ENCODE assay signal across 17 cellular contexts in the genomic region with DNA sequence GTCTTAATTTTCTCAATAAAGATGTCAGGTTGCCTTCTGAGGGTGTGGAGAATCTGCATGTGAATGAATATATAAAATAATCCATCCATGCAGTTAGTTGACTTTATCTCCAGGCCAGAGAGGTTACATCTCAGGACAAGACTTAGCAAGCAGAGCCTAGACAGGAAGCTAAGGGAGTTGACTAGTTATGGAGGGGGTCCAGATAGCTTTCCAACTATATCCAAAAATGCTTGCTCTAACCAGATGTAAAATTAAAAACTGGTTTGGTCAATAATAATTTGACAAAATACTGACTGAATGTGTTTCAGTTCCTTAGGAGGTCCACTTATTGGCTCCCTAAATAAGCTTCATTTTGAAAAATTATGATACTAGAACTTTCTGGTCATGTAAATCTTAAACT.
"Had no signal": no experiment of that assay in that cellular context is flagged by ENCODE, and none has a peak within 500 bp of the region (broad histone marks: within the 10 kb centered on the region; RNA-seq: fewer than 3 reads in every experiment).

No MANE protein-coding gene starts in this region.

- H3K4me1 Mint-ChIP-seq: activated CD8-positive, alpha-beta memory T cell treated with anti-CD3 and anti-CD28 coated beads, Interleukin-2, amount 10 ng/mL, durations not matched to agents 7 days and 5 days; stimulated activated memory B cell treated with anti-CD40 and anti-IgM and Interleukin-4, amounts not matched to agents 10 μg/mL and 1 μg/mL and 100 μg/mL, for 72 hours had no signal

- H3K27me3 ChIP-seq: gastroesophageal sphincter, spleen, upper lobe of left lung had no signal

- H3K4me3 Mint-ChIP-seq: activated CD8-positive, alpha-beta memory T cell treated with anti-CD3 and anti-CD28 coated beads, Interleukin-2, amount 10 ng/mL, durations not matched to agents 7 days and 5 days; activated naive CD8-positive, alpha-beta T cell; activated T-cell treated with anti-CD3 and anti-CD28 coated beads, Interleukin-2, amount 50 U/mL, for 24 hours; stimulated activated memory B cell treated with anti-CD40 and anti-IgM and Interleukin-4, amounts not matched to agents 10 μg/mL and 1 μg/mL and 100 μg/mL, for 72 hours had no signal

- H3K27ac ChIP-seq: gastroesophageal sphincter, spleen, upper lobe of left lung had no signal

- H3K4me1 ChIP-seq: upper lobe of left lung had no signal

- ATAC-seq: activated CD4-positive, CD25-positive, alpha-beta regulatory T cell treated with anti-CD3 and anti-CD28 coated beads, Interleukin-2, amount 50 U/mL, for 24 hours; activated CD8-positive, alpha-beta memory T cell treated with anti-CD3 and anti-CD28 coated beads, Interleukin-2, amount 10 ng/mL, durations not matched to agents 7 days and 5 days; stimulated activated memory B cell treated with anti-CD40 and anti-IgM and Interleukin-4, amounts not matched to agents 10 μg/mL and 1 μg/mL and 100 μg/mL, for 72 hours had no signal

- DNase-seq: activated CD4-positive, alpha-beta T cell treated with anti-CD3 and anti-CD28 coated beads, Interleukin-2, amount 50 U/mL, for 4 hours; activated CD8-positive, alpha-beta memory T cell treated with anti-CD3 and anti-CD28 coated beads, Interleukin-2, amount 10 ng/mL, durations not matched to agents 7 days and 5 days; activated effector memory CD4-positive, alpha-beta T cell treated with anti-CD3 and anti-CD28 coated beads, Interleukin-2, amount 50 U/mL, for 16 hours; activated T-cell treated with anti-CD3 and anti-CD28 coated beads, Interleukin-2, amount 50 U/mL, for 24 hours; central memory CD4-positive, alpha-beta T cell; cortex of kidney; effector memory CD4-positive, alpha-beta T cell; hippocampal formation; left ventricle myocardium superior; posterior cingulate gyrus; spleen; stimulated activated CD4-positive, alpha-beta T cell treated with anti-CD3 and anti-CD28 coated beads, Interleukin-1b, Interleukin-23, amount 100 ng/mL, for 48 hours; upper lobe of left lung had no signal

- H3K4me3 ChIP-seq: gastroesophageal sphincter, spleen, upper lobe of left lung had no signal

- H3K27me3 Mint-ChIP-seq: activated CD8-positive, alpha-beta memory T cell treated with anti-CD3 and anti-CD28 coated beads, Interleukin-2, amount 10 ng/mL, durations not matched to agents 7 days and 5 days; activated naive CD8-positive, alpha-beta T cell; activated T-cell treated with anti-CD3 and anti-CD28 coated beads, Interleukin-2, amount 50 U/mL, for 24 hours; stimulated activated memory B cell treated with anti-CD40 and anti-IgM and Interleukin-4, amounts not matched to agents 10 μg/mL and 1 μg/mL and 100 μg/mL, for 72 hours had no signal

- H3K9me3 ChIP-seq: upper lobe of left lung had no signal

- H3K27ac Mint-ChIP-seq: activated CD8-positive, alpha-beta memory T cell treated with anti-CD3 and anti-CD28 coated beads, Interleukin-2, amount 10 ng/mL, durations not matched to agents 7 days and 5 days; activated naive CD8-positive, alpha-beta T cell; activated T-cell treated with anti-CD3 and anti-CD28 coated beads, Interleukin-2, amount 50 U/mL, for 24 hours; stimulated activated memory B cell treated with anti-CD40 and anti-IgM and Interleukin-4, amounts not matched to agents 10 μg/mL and 1 μg/mL and 100 μg/mL, for 72 hours had no signal
